27 cellular contexts compared by ENCODE assay signal in the genomic region with DNA sequence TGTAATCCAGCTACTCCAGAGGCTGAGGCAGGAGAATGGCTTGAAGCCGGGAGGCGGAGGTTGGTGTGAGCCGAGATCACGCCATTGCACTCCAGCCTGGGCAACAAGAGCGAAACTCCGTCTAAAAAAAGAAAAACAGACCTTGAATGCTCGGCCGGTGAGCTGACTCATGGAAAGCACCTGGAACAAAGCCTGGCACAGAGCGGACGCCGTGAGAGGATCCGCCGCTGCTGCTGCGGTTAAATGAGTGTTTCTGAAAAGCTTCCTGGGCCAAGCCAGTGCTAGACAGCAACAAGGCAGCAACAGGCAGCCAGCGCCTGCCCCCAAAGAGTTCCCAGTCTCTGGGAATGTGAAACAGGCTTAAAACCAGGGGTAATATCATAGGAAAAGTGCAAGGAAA.
A peak's percentile ranks its signal among the peaks of the same experiment; 100 is the strongest.
DNase-seq lines count a peak whose midpoint lies in the region; ATAC-seq and TF ChIP-seq lines count a peak whose summit lies in the region.
"Had no signal": no experiment of that assay in that cellular context is flagged by ENCODE, and none has a peak within 500 bp of the region (broad histone marks: within the 10 kb centered on the region; RNA-seq: fewer than 3 reads in every experiment).

No MANE protein-coding gene starts in this region.

- H3K27me3 ChIP-seq in right cardiac atrium (ENCODE audit: control insufficient read depth, insufficient read depth) (no peaks in the 10 kb centered on the region), upper lobe of right lung (no peaks in the 10 kb centered on the region)
- H3K27me3 ChIP-seq: cardiac muscle cell, heart right ventricle, left lung, right lobe of liver, vagina had no signal

- no peak overlapping the region for H3K27ac ChIP-seq in right cardiac atrium (ENCODE audit: low read length)
- H3K27ac ChIP-seq in upper lobe of right lung, result no peak overlapping the region
- H3K27ac ChIP-seq: cardiac muscle cell, heart right ventricle, left lung, right lobe of liver, thoracic aorta, vagina had no signal

- H3K27me3 Mint-ChIP-seq in glutamatergic neuron (ENCODE audit: unreplicated experiment), result peaks cover 42% of the 10 kb centered on the region
- H3K27me3 Mint-ChIP-seq: naive thymus-derived CD8-positive, alpha-beta T cell; T-cell had no signal

- no peak for TF ChIP-seq CTCF in glutamatergic neuron (IDR thresholded peaks at IDR 0.05; ENCODE audit: partially characterized antibody, unreplicated experiment)
- TF ChIP-seq CTCF in upper lobe of right lung (IDR thresholded peaks at IDR 0.05), result no peak

- DNase-seq in right cardiac atrium (peak in 2 of 3 donors; percentile 14 to 26), cardiac septum (ENCODE audit: low spot score) (no peak), amniotic epithelial cell (ENCODE audit: low read depth) (peak; percentile 47), glutamatergic neuron (no peak), upper lobe of right lung (no peak), retina (no peak)
- DNase-seq in activated CD4-positive, alpha-beta T cell treated with anti-CD3 and anti-CD28 coated beads for 4 hours, result no peak
- DNase-seq: activated CD4-positive, CD25-positive, alpha-beta regulatory T cell treated with anti-CD3 and anti-CD28 coated beads, Interleukin-2, amount 50 U/mL, for 72 hours; activated CD8-positive, alpha-beta T cell treated with anti-CD3 and anti-CD28 coated beads, Interleukin-2, amount 10 ng/mL, durations not matched to agents 7 days and 5 days; activated gamma-delta T cell treated with Interleukin-2 at 50 U/mL for 16 hours; DND-41; heart right ventricle; Kasumi-1; midbrain; naive thymus-derived CD8-positive, alpha-beta T cell; NCI-H1048; NCI-H187 treated with DMSO at 0.1 percent for 48 hours; right lobe of liver; stimulated activated CD4-positive, alpha-beta T cell treated with anti-CD3 and anti-CD28 coated beads, Interleukin-12 subunit alpha, Interleukin-12 subunit beta, amount 100 ng/mL, for 4 hours; stimulated activated CD4-positive, alpha-beta T cell treated with anti-CD3 and anti-CD28 coated beads, Interleukin-4, amount 100 ng/mL, for 24 hours; stimulated activated naive CD4-positive, alpha-beta T cell; T-cell had no signal

- peaks cover 12% of the 10 kb centered on the region for H3K36me3 Mint-ChIP-seq in glutamatergic neuron (ENCODE audit: unreplicated experiment)
- H3K36me3 Mint-ChIP-seq: T-cell had no signal

- H3K27ac Mint-ChIP-seq in glutamatergic neuron (ENCODE audit: unreplicated experiment), result peak overlapping the region; percentile 85
- H3K27ac Mint-ChIP-seq: activated CD8-positive, alpha-beta T cell treated with anti-CD3 and anti-CD28 coated beads, Interleukin-2, amount 10 ng/mL, durations not matched to agents 7 days and 5 days; T-cell had no signal

- peaks cover 4% of the 10 kb centered on the region for H3K4me1 ChIP-seq in right cardiac atrium (ENCODE audit: control insufficient read depth, insufficient read depth, low read length)
- peaks cover 13% of the 10 kb centered on the region for H3K4me1 ChIP-seq in upper lobe of right lung
- H3K4me1 ChIP-seq: right lobe of liver had no signal

- H3K9me3 ChIP-seq in right cardiac atrium (ENCODE audit: control insufficient read depth, low read length) (no peaks in the 10 kb centered on the region), upper lobe of right lung (no peaks in the 10 kb centered on the region)
- H3K9me3 ChIP-seq: heart right ventricle, left lung, right lobe of liver, thoracic aorta, vagina had no signal

- no peaks in the 10 kb centered on the region for H3K36me3 ChIP-seq in upper lobe of right lung
- H3K36me3 ChIP-seq: cardiac muscle cell, heart right ventricle, left lung, right lobe of liver, thoracic aorta, vagina had no signal

- intact Hi-C loops in right cardiac atrium (cut with DNase I) (no loop called here), cardiac septum (cut with DNase I) (no loop called here), upper lobe of right lung (cut with DNase I) (no loop called here)

- H3K4me1 Mint-ChIP-seq in glutamatergic neuron (ENCODE audit: low read depth, unreplicated experiment), result peaks cover 18% of the 10 kb centered on the region

- no peak overlapping the region for H3K4me3 ChIP-seq in right cardiac atrium (ENCODE audit: low read length)
- no peak overlapping the region for H3K4me3 ChIP-seq in upper lobe of right lung
- H3K4me3 ChIP-seq: cardiac muscle cell, heart right ventricle, left lung, right lobe of liver, thoracic aorta, vagina had no signal

- no peak overlapping the region for H3K4me3 Mint-ChIP-seq in glutamatergic neuron (ENCODE audit: unreplicated experiment)
- H3K4me3 Mint-ChIP-seq: activated CD8-positive, alpha-beta T cell treated with anti-CD3 and anti-CD28 coated beads, Interleukin-2, amount 10 ng/mL, durations not matched to agents 7 days and 5 days; naive thymus-derived CD8-positive, alpha-beta T cell; T-cell had no signal

- WGBS in right cardiac atrium, result 91% methylated on average over 15 of the region's 15 CpGs

- peaks cover 51% of the 10 kb centered on the region for H3K9me3 Mint-ChIP-seq in glutamatergic neuron (ENCODE audit: unreplicated experiment)

- ATAC-seq in right cardiac atrium, result no peak
- peak; percentile 21 for ATAC-seq in upper lobe of right lung
- no peak for ATAC-seq in GM21390 (IDR thresholded peaks at IDR 0.05; ENCODE audit: unreplicated experiment)
- ATAC-seq: activated CD8-positive, alpha-beta T cell treated with anti-CD3 and anti-CD28 coated beads, Interleukin-2, amount 10 ng/mL, durations not matched to agents 7 days and 5 days; left lung; naive thymus-derived CD8-positive, alpha-beta T cell; right lobe of liver; T-cell had no signal

Comparison
In these comparisons a context has a peak if more than half of its experiments do, and no peak if none do; other contexts are left out.
1. DNase-seq: peak in right cardiac atrium (2 of 3) and amniotic epithelial cell (single experiment); none in cardiac septum (single experiment), glutamatergic neuron (single experiment), upper lobe of right lung (single experiment), retina (single experiment) and activated CD4-positive, alpha-beta T cell treated with anti-CD3 and anti-CD28 coated beads for 4 hours (0 of 2).